7 cellular contexts compared by ENCODE assay signal in the genomic region with DNA sequence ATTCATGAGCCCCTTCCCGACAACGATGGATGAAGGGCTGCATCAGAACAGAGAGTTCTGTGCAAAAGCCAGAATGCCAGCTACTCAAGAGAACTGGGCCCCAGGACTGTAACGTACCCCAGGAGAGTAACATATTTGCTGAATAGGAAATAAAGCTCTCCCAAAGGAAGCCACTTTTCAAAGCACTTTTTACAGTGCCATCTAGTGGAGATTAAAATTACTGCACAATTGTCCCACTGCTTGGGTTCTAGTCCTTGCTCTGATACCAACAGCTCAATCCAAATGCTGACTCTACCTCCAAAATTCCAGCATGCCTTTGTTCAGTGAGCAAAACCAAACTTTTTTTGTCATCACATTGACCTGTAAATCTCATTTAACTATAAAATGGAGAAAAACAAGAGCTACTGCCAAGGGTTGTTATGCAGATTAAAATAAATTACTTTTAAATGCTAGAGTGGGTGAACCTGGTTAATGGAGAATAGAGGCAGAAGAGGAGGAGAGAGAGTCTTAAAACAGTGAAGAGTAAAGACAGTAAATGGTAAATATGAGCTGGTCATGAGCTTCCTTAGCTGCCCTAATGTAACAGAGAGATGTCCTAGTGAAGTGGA.
A peak's percentile ranks its signal among the peaks of the same experiment; 100 is the strongest.
DNase-seq lines count a peak whose midpoint lies in the region; ATAC-seq and TF ChIP-seq lines count a peak whose summit lies in the region.

No MANE protein-coding gene starts in this region.

- peak; percentile 79 for ATAC-seq in GM19397 (IDR thresholded peaks at IDR 0.05; ENCODE audit: unreplicated experiment)
- peak; percentile 76 for ATAC-seq in SK-N-SH treated with all-trans-retinoic acid at 6 μM for 48 hours

- DNase-seq in Daoy (ENCODE audit: low read depth) = peak; percentile 9
- peak; percentile 13 for DNase-seq in HuH-7.5 (ENCODE audit: low spot score)
- DNase-seq in globus pallidus (ENCODE audit: low spot score) = peak; percentile 11
- DNase-seq in stromal cell of bone marrow (ENCODE audit: low read depth) = peak; percentile 23
- DNase-seq in activated CD4-positive, alpha-beta T cell treated with anti-CD3 and anti-CD28 coated beads for 1 hour = no peak

TF ChIP-seq in SK-N-SH treated with all-trans-retinoic acid at 6 μM for 48 hours, 23 proteins besides CTCF, POLR2A, EP300 and RAD21:
- no peak for TF ChIP-seq TOX (CRISPR knock-in tag; IDR thresholded peaks at IDR 0.05; ENCODE audit: borderline replicate concordance)
- TF ChIP-seq, protein P1, sequence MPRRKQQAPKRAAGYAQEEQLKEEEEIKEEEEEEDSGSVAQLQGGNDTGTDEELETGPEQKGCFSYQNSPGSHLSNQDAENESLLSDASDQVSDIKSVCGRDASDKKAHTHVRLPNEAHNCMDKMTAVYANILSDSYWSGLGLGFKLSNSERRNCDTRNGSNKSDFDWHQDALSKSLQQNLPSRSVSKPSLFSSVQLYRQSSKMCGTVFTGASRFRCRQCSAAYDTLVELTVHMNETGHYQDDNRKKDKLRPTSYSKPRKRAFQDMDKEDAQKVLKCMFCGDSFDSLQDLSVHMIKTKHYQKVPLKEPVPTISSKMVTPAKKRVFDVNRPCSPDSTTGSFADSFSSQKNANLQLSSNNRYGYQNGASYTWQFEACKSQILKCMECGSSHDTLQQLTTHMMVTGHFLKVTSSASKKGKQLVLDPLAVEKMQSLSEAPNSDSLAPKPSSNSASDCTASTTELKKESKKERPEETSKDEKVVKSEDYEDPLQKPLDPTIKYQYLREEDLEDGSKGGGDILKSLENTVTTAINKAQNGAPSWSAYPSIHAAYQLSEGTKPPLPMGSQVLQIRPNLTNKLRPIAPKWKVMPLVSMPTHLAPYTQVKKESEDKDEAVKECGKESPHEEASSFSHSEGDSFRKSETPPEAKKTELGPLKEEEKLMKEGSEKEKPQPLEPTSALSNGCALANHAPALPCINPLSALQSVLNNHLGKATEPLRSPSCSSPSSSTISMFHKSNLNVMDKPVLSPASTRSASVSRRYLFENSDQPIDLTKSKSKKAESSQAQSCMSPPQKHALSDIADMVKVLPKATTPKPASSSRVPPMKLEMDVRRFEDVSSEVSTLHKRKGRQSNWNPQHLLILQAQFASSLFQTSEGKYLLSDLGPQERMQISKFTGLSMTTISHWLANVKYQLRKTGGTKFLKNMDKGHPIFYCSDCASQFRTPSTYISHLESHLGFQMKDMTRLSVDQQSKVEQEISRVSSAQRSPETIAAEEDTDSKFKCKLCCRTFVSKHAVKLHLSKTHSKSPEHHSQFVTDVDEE (CRISPR knock-in tag; IDR thresholded peaks at IDR 0.05) = no peak
- no peak for TF ChIP-seq ZNF565 (CRISPR knock-in tag; conservative IDR thresholded peaks at IDR 0.05; ENCODE audit: low read depth)
- TF ChIP-seq, protein P2, sequence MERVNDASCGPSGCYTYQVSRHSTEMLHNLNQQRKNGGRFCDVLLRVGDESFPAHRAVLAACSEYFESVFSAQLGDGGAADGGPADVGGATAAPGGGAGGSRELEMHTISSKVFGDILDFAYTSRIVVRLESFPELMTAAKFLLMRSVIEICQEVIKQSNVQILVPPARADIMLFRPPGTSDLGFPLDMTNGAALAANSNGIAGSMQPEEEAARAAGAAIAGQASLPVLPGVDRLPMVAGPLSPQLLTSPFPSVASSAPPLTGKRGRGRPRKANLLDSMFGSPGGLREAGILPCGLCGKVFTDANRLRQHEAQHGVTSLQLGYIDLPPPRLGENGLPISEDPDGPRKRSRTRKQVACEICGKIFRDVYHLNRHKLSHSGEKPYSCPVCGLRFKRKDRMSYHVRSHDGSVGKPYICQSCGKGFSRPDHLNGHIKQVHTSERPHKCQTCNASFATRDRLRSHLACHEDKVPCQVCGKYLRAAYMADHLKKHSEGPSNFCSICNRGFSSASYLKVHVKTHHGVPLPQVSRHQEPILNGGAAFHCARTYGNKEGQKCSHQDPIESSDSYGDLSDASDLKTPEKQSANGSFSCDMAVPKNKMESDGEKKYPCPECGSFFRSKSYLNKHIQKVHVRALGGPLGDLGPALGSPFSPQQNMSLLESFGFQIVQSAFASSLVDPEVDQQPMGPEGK (CRISPR knock-in tag; IDR thresholded peaks at IDR 0.05; ENCODE audit: borderline replicate concordance) = no peak
- TF ChIP-seq ZNF8 (CRISPR knock-in tag; IDR thresholded peaks at IDR 0.05) = no peak
- TF ChIP-seq GLIS3 (CRISPR knock-in tag; IDR thresholded peaks at IDR 0.05) = no peak
- TF ChIP-seq ZFP30 (CRISPR knock-in tag; IDR thresholded peaks at IDR 0.05) = no peak
- TF ChIP-seq CSDC2 (CRISPR knock-in tag; IDR thresholded peaks at IDR 0.05) = no peak
- TF ChIP-seq BACH2 (CRISPR knock-in tag; IDR thresholded peaks at IDR 0.05; ENCODE audit: borderline replicate concordance) = no peak
- no peak for TF ChIP-seq ARNTL (CRISPR knock-in tag; IDR thresholded peaks at IDR 0.05; ENCODE audit: borderline replicate concordance, low read depth)
- no peak for TF ChIP-seq TCF4 (CRISPR knock-in tag; IDR thresholded peaks at IDR 0.05; ENCODE audit: borderline replicate concordance)
